Comparison of ENCODE assay signal across 7 cellular contexts in the genomic region with DNA sequence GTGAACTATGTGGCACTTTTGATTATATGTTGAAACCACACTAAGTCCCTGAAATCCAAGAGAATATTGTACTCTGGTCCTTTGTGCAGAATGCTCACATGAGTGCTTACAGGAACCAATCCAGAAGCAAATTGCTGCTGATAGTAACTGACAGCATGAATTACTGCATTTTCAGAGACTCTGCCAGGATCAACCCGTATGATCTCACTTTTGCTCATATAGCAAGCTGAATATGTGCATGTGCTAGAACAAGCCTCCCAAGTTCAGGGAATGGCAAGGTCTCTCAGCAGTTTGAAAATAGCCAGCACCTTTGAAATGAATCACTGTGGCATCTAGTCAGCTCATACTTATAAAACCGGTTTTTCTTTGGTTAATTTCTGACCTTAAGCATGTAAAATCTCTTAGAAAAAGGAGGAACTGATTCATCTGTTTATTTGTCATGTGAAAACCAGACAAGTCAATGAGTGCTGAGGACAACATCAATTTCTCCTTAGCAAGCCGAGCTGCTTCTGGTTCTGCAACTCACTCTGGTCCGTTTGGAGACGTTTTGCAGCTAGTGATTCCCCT.
DNase-seq lines count a peak whose midpoint lies in the region; ATAC-seq, FAIRE-seq and TF ChIP-seq lines count a peak whose summit lies in the region.

No MANE protein-coding gene starts in this region.

- no peaks in the 10 kb centered on the region for H3K9me3 ChIP-seq in small intestine (ENCODE audit: control insufficient read depth, low read depth)

- TF ChIP-seq CTCF in omental fat pad (IDR thresholded peaks at IDR 0.05), result no peak

- no peak overlapping the region for H3K27ac ChIP-seq in small intestine (ENCODE audit: low read depth in 1 of 2, low read length in 1 of 2)

- 37 to 45% (median 43%) methylated on average over 5 of the region's 5 CpGs for WGBS in small intestine, 3 donors

- peak; percentile 72 for DNase-seq in astrocyte of the hippocampus (ENCODE audit: low read depth, low spot score)
- peak; percentile 31 for DNase-seq in small intestine
- DNase-seq in omental fat pad (ENCODE audit: low spot score), result no peak
- DNase-seq in activated CD8-positive, alpha-beta T cell treated with anti-CD3 and anti-CD28 coated beads, Interleukin-2, amount 10 ng/mL, durations not matched to agents 7 days and 5 days, result no peak
- DNase-seq in mesenteric fat pad (ENCODE audit: low spot score), result no peak

- POLR2A ChIA-PET in activated CD8-positive, alpha-beta T cell treated with anti-CD3 and anti-CD28 coated beads, Interleukin-2, amount 10 ng/mL, durations not matched to agents 7 days and 5 days (lab: Charles Lee), result no interaction called here

- no peak overlapping the region for H3K27ac Mint-ChIP-seq in activated CD8-positive, alpha-beta T cell treated with anti-CD3 and anti-CD28 coated beads, Interleukin-2, amount 10 ng/mL, durations not matched to agents 7 days and 5 days

- peaks cover 0 to 2% of the 10 kb centered on the region in 2 donors for H3K36me3 ChIP-seq in small intestine (ENCODE audit: control insufficient read depth in 2 of 2, insufficient read depth in 2 of 2, low read length in 2 of 2)

- H3K4me3 Mint-ChIP-seq in activated CD8-positive, alpha-beta T cell treated with anti-CD3 and anti-CD28 coated beads, Interleukin-2, amount 10 ng/mL, durations not matched to agents 7 days and 5 days, result no peak overlapping the region

- H3K27me3 ChIP-seq in small intestine (ENCODE audit: control insufficient read depth in 2 of 2, insufficient read depth in 2 of 2, low read length in 2 of 2), result no peaks in the 10 kb centered on the region

- H3K36me3 Mint-ChIP-seq in activated CD8-positive, alpha-beta T cell treated with anti-CD3 and anti-CD28 coated beads, Interleukin-2, amount 10 ng/mL, durations not matched to agents 7 days and 5 days (ENCODE audit: low read depth), result no peaks in the 10 kb centered on the region

- H3K4me3 ChIP-seq in small intestine (ENCODE audit: low read depth in 1 of 2, low read length in 2 of 2), result no peak overlapping the region

- peaks cover 11% of the 10 kb centered on the region for H3K27me3 Mint-ChIP-seq in activated CD8-positive, alpha-beta T cell treated with anti-CD3 and anti-CD28 coated beads, Interleukin-2, amount 10 ng/mL, durations not matched to agents 7 days and 5 days (ENCODE audit: low read depth)

- H3K4me1 Mint-ChIP-seq in activated CD8-positive, alpha-beta T cell treated with anti-CD3 and anti-CD28 coated beads, Interleukin-2, amount 10 ng/mL, durations not matched to agents 7 days and 5 days (ENCODE audit: low read depth), result no peaks in the 10 kb centered on the region

- ATAC-seq in GM19023 (IDR thresholded peaks at IDR 0.05; ENCODE audit: unreplicated experiment), result peak; percentile 84
- ATAC-seq in HG02938 (IDR thresholded peaks at IDR 0.05; ENCODE audit: unreplicated experiment), result peak; percentile 88
- no peak for ATAC-seq in omental fat pad (ENCODE audit: low FRiP score)
- no peak for ATAC-seq in activated CD8-positive, alpha-beta T cell treated with anti-CD3 and anti-CD28 coated beads, Interleukin-2, amount 10 ng/mL, durations not matched to agents 7 days and 5 days

- no peaks in the 10 kb centered on the region for H3K9me3 Mint-ChIP-seq in activated CD8-positive, alpha-beta T cell treated with anti-CD3 and anti-CD28 coated beads, Interleukin-2, amount 10 ng/mL, durations not matched to agents 7 days and 5 days (ENCODE audit: insufficient read depth)

- no peak for FAIRE-seq in small intestine (lab: Jason Lieb, UNC)

- CTCF ChIA-PET in activated CD8-positive, alpha-beta T cell treated with anti-CD3 and anti-CD28 coated beads, Interleukin-2, amount 10 ng/mL, durations not matched to agents 7 days and 5 days (lab: Charles Lee), result no interaction called here

- no peaks in the 10 kb centered on the region for H3K4me1 ChIP-seq in small intestine (ENCODE audit: control insufficient read depth in 2 of 2, insufficient read depth in 1 of 2, low read depth in 1 of 2, low read length in 1 of 2)

Comparison
In these comparisons a context has a peak if more than half of its experiments do, and no peak if none do; other contexts are left out.
1. ATAC-seq: peak in GM19023 (single experiment) and HG02938 (single experiment); none in omental fat pad (single experiment) and activated CD8-positive, alpha-beta T cell treated with anti-CD3 and anti-CD28 coated beads, Interleukin-2, amount 10 ng/mL, durations not matched to agents 7 days and 5 days (single experiment).
2. DNase-seq: peak in astrocyte of the hippocampus (single experiment) and small intestine (single experiment); none in omental fat pad (single experiment), activated CD8-positive, alpha-beta T cell treated with anti-CD3 and anti-CD28 coated beads, Interleukin-2, amount 10 ng/mL, durations not matched to agents 7 days and 5 days (single experiment) and mesenteric fat pad (single experiment).